In genomic region chr17:1399366-1399678, GRCh38 we compare ENCODE assay signal across 1 cellular context.
A peak's percentile ranks its signal among the peaks of the same experiment; 100 is the strongest.
TF ChIP-seq lines count a peak whose summit lies in the region.

No MANE protein-coding gene starts in this region.

TF ChIP-seq in IMR-90, 13 proteins besides CTCF, POLR2A, EP300 and RAD21 (continued from another document):
- TF ChIP-seq ELK1 (IDR thresholded peaks at IDR 0.05; ENCODE audit: borderline replicate concordance, low read depth, low read length) (no peak), RFX5 (IDR thresholded peaks at IDR 0.05; ENCODE audit: low read depth, low read length) (no peak), SMC3 (IDR thresholded peaks at IDR 0.05; ENCODE audit: low read depth, low read length) (no peak), MXI1 (IDR thresholded peaks at IDR 0.05; ENCODE audit: borderline replicate concordance, low read depth, low read length) (peak; percentile 53; the same call in 1 of the 2 replicates)
